ENCODE assay signal across 8 cellular contexts in genomic region chr6:36546958-36547645, GRCh38. TPM values are rescaled to one million over a fixed set of nuclear protein-coding genes. Genes with fewer than 3 reads are reported as not detected.
DNase-seq lines count a peak whose midpoint lies in the region; ATAC-seq and TF ChIP-seq lines count a peak whose summit lies in the region.

Gene STK38, minus strand, starts transcription at chr6:36547479. Its CDS starts 7,277 bp downstream, at chr6:36540202.

- peaks cover 50% of the 10 kb centered on the region for H3K79me2 ChIP-seq in SK-N-SH (ENCODE audit: insufficient read depth)

- H3K27ac ChIP-seq in SK-N-SH (ENCODE audit: low read depth in 2 of 2, low read length in 1 of 2) = peak within 1 kb of the TSS; percentile 88 to 91

- peak within 1 kb of the TSS; percentile 94 for H3K9ac ChIP-seq in SK-N-SH

- TF ChIP-seq RAD21 in SK-N-SH (IDR thresholded peaks at IDR 0.05; ENCODE audit: low read length) = peak; percentile 17; the same call in 1 of the 2 replicates

- CTCF ChIA-PET in SK-N-SH (lab: Yijun Ruan, JAX) = no interaction called here

- peaks cover 19% of the 10 kb centered on the region for H3F3A ChIP-seq in SK-N-SH (replicated peaks; ENCODE audit: insufficient read depth)

- whole genome bisulfite sequencing in SK-N-SH (ENCODE audit: low lambda C conversion rate) = 2% methylated on average over 21 of the region's 51 CpGs

- H3K36me3 ChIP-seq in SK-N-SH (replicated peaks in 1 of 2; ENCODE audit: control insufficient read depth in 1 of 2, insufficient read depth in 2 of 2, low read length in 1 of 2) = peaks cover 0 to 6% of the 10 kb centered on the region in 2 experiments

- H2AFZ ChIP-seq in SK-N-SH (ENCODE audit: low read depth) = peak within 1 kb of the TSS; percentile 97

- peak within 1 kb of the TSS; percentile 78 to 99 for H3K4me3 ChIP-seq in SK-N-SH (ENCODE audit: low read depth in 2 of 2, low read length in 1 of 2)

- no peaks in the 10 kb centered on the region for H3K9me2 ChIP-seq in SK-N-SH

- peaks cover 4 to 14% of the 10 kb centered on the region in 2 experiments for H3K4me1 ChIP-seq in SK-N-SH (ENCODE audit: control insufficient read depth in 1 of 2, insufficient read depth in 2 of 2, low read depth in 1 of 2, low read length in 1 of 2)

- H4K20me1 ChIP-seq in SK-N-SH (ENCODE audit: insufficient read depth) = no peaks in the 10 kb centered on the region; the same call in 1 of the 2 replicates

- no peak for TF ChIP-seq EP300 in SK-N-SH (IDR thresholded peaks at IDR 0.05; ENCODE audit: borderline replicate concordance in 1 of 2, low read depth in 1 of 2, low read length in 1 of 2)

- no peaks in the 10 kb centered on the region for H3K27me3 ChIP-seq in SK-N-SH (ENCODE audit: insufficient read depth)

- POLR2A ChIA-PET in SK-N-SH (lab: Yijun Ruan, JAX) = no interaction called here

- no peaks in the 10 kb centered on the region for H3K9me3 ChIP-seq in SK-N-SH

- H3K4me2 ChIP-seq in SK-N-SH = peak within 1 kb of the TSS; percentile 99

- peak; percentile 34; the same call in 1 of the 2 replicates for TF ChIP-seq CTCF in SK-N-SH (IDR thresholded peaks at IDR 0.05)

- peak; percentile 81 for ATAC-seq in HG02588 (IDR thresholded peaks at IDR 0.05; ENCODE audit: unreplicated experiment)

- peak; percentile 99 for DNase-seq in GM03348 (ENCODE audit: low spot score)
- DNase-seq in NCI-H1092 (lab: John Stamatoyannopoulos, UW) = peak; percentile 76
- DNase-seq in SK-N-SH = peak; percentile 99
- peak; percentile 90 for DNase-seq in activated naive CD4-positive, alpha-beta T cell treated with anti-CD3 and anti-CD28 coated beads, Interleukin-2, amount 50 U/mL, for 16 hours
- DNase-seq in globus pallidus (ENCODE audit: low spot score) = peak; percentile 89
- peak in 55 of 56 donors; percentile 21 to 92 (median 81) for DNase-seq in nucleus accumbens (lab: John Stamatoyannopoulos, UW)
- peak; percentile 89 for DNase-seq in superior temporal gyrus (ENCODE audit: extremely low spot score)

TF ChIP-seq in SK-N-SH, 30 proteins besides CTCF, POLR2A, EP300 and RAD21 (continues in another document):
- TF ChIP-seq GATA2 (CRISPR knock-in tag; IDR thresholded peaks at IDR 0.05) (no peak), FOXJ3 (CRISPR knock-in tag; IDR thresholded peaks at IDR 0.05) (no peak), CHD2 (IDR thresholded peaks at IDR 0.05; ENCODE audit: low read length, partially characterized antibody) (no peak), NRF1 (IDR thresholded peaks at IDR 0.05; ENCODE audit: low read depth, low read length) (peak; percentile 83), SMC3 (IDR thresholded peaks at IDR 0.05; ENCODE audit: low read depth, low read length) (no peak), MAX (IDR thresholded peaks at IDR 0.05; ENCODE audit: low read depth) (peak; percentile 42; the same call in 1 of the 2 replicates), FOXM1 (IDR thresholded peaks at IDR 0.05; ENCODE audit: low read depth) (no peak), EZH2phosphoT487 (IDR thresholded peaks at IDR 0.05; ENCODE audit: borderline replicate concordance, low read depth) (no peak), TEAD4 (IDR thresholded peaks at IDR 0.05; ENCODE audit: borderline replicate concordance, insufficient read depth) (no peak), MXI1 (IDR thresholded peaks at IDR 0.05; ENCODE audit: low read depth, low read length) (peak; percentile 65), JUND (IDR thresholded peaks at IDR 0.05) (no peak), IRF3 (IDR thresholded peaks at IDR 0.05; ENCODE audit: low read depth, low read length) (no peak), TCF12 (IDR thresholded peaks at IDR 0.05) (peak; percentile 38; the same call in 1 of the 2 replicates), USF1 (IDR thresholded peaks at IDR 0.05; ENCODE audit: borderline replicate concordance, low read depth) (no peak), NFIC (IDR thresholded peaks at IDR 0.05; ENCODE audit: borderline replicate concordance) (no peak), TAF1 (IDR thresholded peaks at IDR 0.05; ENCODE audit: borderline replicate concordance, low read depth, low read length) (0 out of 2 replicates have a peak, but pooled peaks have one; percentile 11), GABPA (IDR thresholded peaks at IDR 0.05; ENCODE audit: low read depth) (no peak), ELF1 (IDR thresholded peaks at IDR 0.05) (no peak), POLR2AphosphoS5 (IDR thresholded peaks at IDR 0.05; ENCODE audit: low read depth, low read length) (peak; percentile 97)
- TF ChIP-seq, protein P1, sequence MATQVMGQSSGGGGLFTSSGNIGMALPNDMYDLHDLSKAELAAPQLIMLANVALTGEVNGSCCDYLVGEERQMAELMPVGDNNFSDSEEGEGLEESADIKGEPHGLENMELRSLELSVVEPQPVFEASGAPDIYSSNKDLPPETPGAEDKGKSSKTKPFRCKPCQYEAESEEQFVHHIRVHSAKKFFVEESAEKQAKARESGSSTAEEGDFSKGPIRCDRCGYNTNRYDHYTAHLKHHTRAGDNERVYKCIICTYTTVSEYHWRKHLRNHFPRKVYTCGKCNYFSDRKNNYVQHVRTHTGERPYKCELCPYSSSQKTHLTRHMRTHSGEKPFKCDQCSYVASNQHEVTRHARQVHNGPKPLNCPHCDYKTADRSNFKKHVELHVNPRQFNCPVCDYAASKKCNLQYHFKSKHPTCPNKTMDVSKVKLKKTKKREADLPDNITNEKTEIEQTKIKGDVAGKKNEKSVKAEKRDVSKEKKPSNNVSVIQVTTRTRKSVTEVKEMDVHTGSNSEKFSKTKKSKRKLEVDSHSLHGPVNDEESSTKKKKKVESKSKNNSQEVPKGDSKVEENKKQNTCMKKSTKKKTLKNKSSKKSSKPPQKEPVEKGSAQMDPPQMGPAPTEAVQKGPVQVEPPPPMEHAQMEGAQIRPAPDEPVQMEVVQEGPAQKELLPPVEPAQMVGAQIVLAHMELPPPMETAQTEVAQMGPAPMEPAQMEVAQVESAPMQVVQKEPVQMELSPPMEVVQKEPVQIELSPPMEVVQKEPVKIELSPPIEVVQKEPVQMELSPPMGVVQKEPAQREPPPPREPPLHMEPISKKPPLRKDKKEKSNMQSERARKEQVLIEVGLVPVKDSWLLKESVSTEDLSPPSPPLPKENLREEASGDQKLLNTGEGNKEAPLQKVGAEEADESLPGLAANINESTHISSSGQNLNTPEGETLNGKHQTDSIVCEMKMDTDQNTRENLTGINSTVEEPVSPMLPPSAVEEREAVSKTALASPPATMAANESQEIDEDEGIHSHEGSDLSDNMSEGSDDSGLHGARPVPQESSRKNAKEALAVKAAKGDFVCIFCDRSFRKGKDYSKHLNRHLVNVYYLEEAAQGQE (IDR thresholded peaks at IDR 0.05; ENCODE audit: low read depth, low read length) = no peak
- TF ChIP-seq, protein P2, sequence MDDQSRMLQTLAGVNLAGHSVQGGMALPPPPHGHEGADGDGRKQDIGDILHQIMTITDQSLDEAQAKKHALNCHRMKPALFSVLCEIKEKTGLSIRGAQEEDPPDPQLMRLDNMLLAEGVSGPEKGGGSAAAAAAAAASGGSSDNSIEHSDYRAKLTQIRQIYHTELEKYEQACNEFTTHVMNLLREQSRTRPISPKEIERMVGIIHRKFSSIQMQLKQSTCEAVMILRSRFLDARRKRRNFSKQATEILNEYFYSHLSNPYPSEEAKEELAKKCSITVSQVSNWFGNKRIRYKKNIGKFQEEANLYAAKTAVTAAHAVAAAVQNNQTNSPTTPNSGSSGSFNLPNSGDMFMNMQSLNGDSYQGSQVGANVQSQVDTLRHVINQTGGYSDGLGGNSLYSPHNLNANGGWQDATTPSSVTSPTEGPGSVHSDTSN (IDR thresholded peaks at IDR 0.05) = no peak
- TF ChIP-seq, protein P3, sequence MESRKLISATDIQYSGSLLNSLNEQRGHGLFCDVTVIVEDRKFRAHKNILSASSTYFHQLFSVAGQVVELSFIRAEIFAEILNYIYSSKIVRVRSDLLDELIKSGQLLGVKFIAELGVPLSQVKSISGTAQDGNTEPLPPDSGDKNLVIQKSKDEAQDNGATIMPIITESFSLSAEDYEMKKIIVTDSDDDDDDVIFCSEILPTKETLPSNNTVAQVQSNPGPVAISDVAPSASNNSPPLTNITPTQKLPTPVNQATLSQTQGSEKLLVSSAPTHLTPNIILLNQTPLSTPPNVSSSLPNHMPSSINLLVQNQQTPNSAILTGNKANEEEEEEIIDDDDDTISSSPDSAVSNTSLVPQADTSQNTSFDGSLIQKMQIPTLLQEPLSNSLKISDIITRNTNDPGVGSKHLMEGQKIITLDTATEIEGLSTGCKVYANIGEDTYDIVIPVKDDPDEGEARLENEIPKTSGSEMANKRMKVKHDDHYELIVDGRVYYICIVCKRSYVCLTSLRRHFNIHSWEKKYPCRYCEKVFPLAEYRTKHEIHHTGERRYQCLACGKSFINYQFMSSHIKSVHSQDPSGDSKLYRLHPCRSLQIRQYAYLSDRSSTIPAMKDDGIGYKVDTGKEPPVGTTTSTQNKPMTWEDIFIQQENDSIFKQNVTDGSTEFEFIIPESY (IDR thresholded peaks at IDR 0.05; ENCODE audit: borderline replicate concordance, low read depth) = no peak

RNA-seq across cellular contexts. Expression of gene STK38, which starts in this region (rescaled TPM):
- polyA plus RNA-seq in SK-N-SH (2012; rRNA removed) = 10.2 and 12.0 TPM in 2 replicates
- polyA plus RNA-seq in SK-N-SH (2012; cell fraction: cytosol; rRNA removed) = 11.0 and 11.9 TPM in 2 replicates
- polyA plus RNA-seq in SK-N-SH (2012; cell fraction: nucleus; rRNA removed) = 13.5 and 27.9 TPM in 2 replicates

Comparison
In these comparisons a context has a peak if more than half of its experiments do, and no peak if none do; other contexts are left out.
1. Peak in every context shown above with its lines: DNase-seq, ATAC-seq, H3K4me3 ChIP-seq and H3K27ac ChIP-seq.